In genomic region chr7:128214463-128214862, GRCh38 we compare ENCODE assay signal across 2 cellular contexts.
TF ChIP-seq lines count a peak whose summit lies in the region.

No MANE protein-coding gene starts in this region.

TF ChIP-seq in HEK293, 187 proteins besides CTCF, POLR2A, EP300 and RAD21:
- no peak for TF ChIP-seq ZNF24 (tag by site-specific recombination; IDR thresholded peaks at IDR 0.05)
- TF ChIP-seq PRDM1 (tag by site-specific recombination; IDR thresholded peaks at IDR 0.05), result peak; percentile 41; the same call in 1 of the 2 replicates
- peak; percentile 90 for TF ChIP-seq ZNF366 (tag by site-specific recombination; conservative IDR thresholded peaks at IDR 0.05)
- TF ChIP-seq ZNF544 (tag by site-specific recombination; IDR thresholded peaks at IDR 0.05), result no peak

TF ChIP-seq in GM23338, 12 proteins besides CTCF, POLR2A, EP300 and RAD21:
- no peak for TF ChIP-seq ZNF114 (CRISPR knock-in tag; IDR thresholded peaks at IDR 0.05)
- TF ChIP-seq CREB1 (CRISPR knock-in tag; IDR thresholded peaks at IDR 0.05; ENCODE audit: low read depth), result no peak
- no peak for TF ChIP-seq EZH2phosphoT487 (IDR thresholded peaks at IDR 0.05; ENCODE audit: unreplicated experiment)
- TF ChIP-seq STAT1 (IDR thresholded peaks at IDR 0.05; ENCODE audit: unreplicated experiment), result no peak
- TF ChIP-seq POLR2AphosphoS5 (IDR thresholded peaks at IDR 0.05; ENCODE audit: low read depth), result no peak
- TF ChIP-seq ZNF462 (CRISPR knock-in tag; IDR thresholded peaks at IDR 0.05), result no peak
- no peak for TF ChIP-seq JUNB (IDR thresholded peaks at IDR 0.05; ENCODE audit: unreplicated experiment)
- no peak for TF ChIP-seq NANOG (IDR thresholded peaks at IDR 0.05; ENCODE audit: borderline replicate concordance)
- no peak for TF ChIP-seq ETS1 (IDR thresholded peaks at IDR 0.05)
- no peak for TF ChIP-seq ZNF331 (CRISPR knock-in tag; IDR thresholded peaks at IDR 0.05; ENCODE audit: low read depth)
- TF ChIP-seq, protein P1, sequence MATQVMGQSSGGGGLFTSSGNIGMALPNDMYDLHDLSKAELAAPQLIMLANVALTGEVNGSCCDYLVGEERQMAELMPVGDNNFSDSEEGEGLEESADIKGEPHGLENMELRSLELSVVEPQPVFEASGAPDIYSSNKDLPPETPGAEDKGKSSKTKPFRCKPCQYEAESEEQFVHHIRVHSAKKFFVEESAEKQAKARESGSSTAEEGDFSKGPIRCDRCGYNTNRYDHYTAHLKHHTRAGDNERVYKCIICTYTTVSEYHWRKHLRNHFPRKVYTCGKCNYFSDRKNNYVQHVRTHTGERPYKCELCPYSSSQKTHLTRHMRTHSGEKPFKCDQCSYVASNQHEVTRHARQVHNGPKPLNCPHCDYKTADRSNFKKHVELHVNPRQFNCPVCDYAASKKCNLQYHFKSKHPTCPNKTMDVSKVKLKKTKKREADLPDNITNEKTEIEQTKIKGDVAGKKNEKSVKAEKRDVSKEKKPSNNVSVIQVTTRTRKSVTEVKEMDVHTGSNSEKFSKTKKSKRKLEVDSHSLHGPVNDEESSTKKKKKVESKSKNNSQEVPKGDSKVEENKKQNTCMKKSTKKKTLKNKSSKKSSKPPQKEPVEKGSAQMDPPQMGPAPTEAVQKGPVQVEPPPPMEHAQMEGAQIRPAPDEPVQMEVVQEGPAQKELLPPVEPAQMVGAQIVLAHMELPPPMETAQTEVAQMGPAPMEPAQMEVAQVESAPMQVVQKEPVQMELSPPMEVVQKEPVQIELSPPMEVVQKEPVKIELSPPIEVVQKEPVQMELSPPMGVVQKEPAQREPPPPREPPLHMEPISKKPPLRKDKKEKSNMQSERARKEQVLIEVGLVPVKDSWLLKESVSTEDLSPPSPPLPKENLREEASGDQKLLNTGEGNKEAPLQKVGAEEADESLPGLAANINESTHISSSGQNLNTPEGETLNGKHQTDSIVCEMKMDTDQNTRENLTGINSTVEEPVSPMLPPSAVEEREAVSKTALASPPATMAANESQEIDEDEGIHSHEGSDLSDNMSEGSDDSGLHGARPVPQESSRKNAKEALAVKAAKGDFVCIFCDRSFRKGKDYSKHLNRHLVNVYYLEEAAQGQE (IDR thresholded peaks at IDR 0.05; ENCODE audit: unreplicated experiment), result no peak
